Comparison of ENCODE assay signal across 9 cellular contexts in the genomic region with DNA sequence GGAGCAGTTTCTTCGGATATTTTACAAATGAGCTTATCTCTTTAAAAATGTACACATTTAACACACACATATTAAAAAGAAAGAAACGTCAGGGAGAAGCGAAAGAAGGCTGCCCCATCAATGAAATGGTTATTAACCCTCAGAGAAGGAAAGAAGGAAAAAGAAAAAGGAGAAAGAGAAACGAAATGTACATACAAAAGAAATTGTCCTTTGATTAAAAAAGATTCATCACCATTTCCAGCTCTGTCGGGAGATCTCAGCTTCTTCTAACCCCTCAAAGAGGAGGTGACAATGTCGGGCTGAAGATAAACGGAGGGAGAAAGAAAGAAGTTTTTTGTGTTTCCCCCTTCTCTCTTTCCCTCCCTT. TPM values are rescaled to one million over a fixed set of nuclear protein-coding genes. Genes with fewer than 3 reads are reported as not detected.
DNase-seq lines count a peak whose midpoint lies in the region; ATAC-seq and TF ChIP-seq lines count a peak whose summit lies in the region.
"Had no signal": no experiment of that assay in that cellular context is flagged by ENCODE, and none has a peak within 500 bp of the region (broad histone marks: within the 10 kb centered on the region; RNA-seq: fewer than 3 reads in every experiment).

No MANE protein-coding gene starts in this region.

- no peak overlapping the region for H3K27ac Mint-ChIP-seq in activated CD4-positive, alpha-beta T cell treated with anti-CD3 and anti-CD28 coated beads, Interleukin-2, amount 10 ng/mL, durations not matched to agents 24 days and 14 days

- no peaks in the 10 kb centered on the region for H3K36me3 Mint-ChIP-seq in activated CD4-positive, alpha-beta T cell treated with anti-CD3 and anti-CD28 coated beads, Interleukin-2, amount 10 ng/mL, durations not matched to agents 24 days and 14 days (ENCODE audit: low read depth)

- H3K9me3 Mint-ChIP-seq in activated CD4-positive, alpha-beta T cell treated with anti-CD3 and anti-CD28 coated beads, Interleukin-2, amount 10 ng/mL, durations not matched to agents 24 days and 14 days = no peaks in the 10 kb centered on the region

- no peak for TF ChIP-seq EP300 in suprapubic skin (IDR thresholded peaks at IDR 0.05)

- peak overlapping the region; percentile 78 for H3K27ac ChIP-seq in layer of hippocampus (ENCODE audit: low read depth, low read length)
- H3K27ac ChIP-seq in suprapubic skin = peak overlapping the region; percentile 96

- H3K4me1 ChIP-seq in adipocyte (ENCODE audit: control insufficient read depth, insufficient read depth, low read length) (peaks cover 24% of the 10 kb centered on the region), suprapubic skin (peaks cover 49% of the 10 kb centered on the region)

- peaks cover 60% of the 10 kb centered on the region for H3K27me3 Mint-ChIP-seq in activated CD4-positive, alpha-beta T cell treated with anti-CD3 and anti-CD28 coated beads, Interleukin-2, amount 10 ng/mL, durations not matched to agents 24 days and 14 days

- no peaks in the 10 kb centered on the region for H3K36me3 ChIP-seq in adipocyte (ENCODE audit: control insufficient read depth, insufficient read depth, low read length, severe bottlenecking)
- no peaks in the 10 kb centered on the region for H3K36me3 ChIP-seq in suprapubic skin

- H3K27me3 ChIP-seq in adipocyte (replicated peaks; ENCODE audit: control insufficient read depth, insufficient read depth, low read length) (no peaks in the 10 kb centered on the region), layer of hippocampus (ENCODE audit: control insufficient read depth, insufficient read depth, low read length) (no peaks in the 10 kb centered on the region), suprapubic skin (no peaks in the 10 kb centered on the region)

- no peak for ATAC-seq in HG03342 (IDR thresholded peaks at IDR 0.05; ENCODE audit: unreplicated experiment)
- ATAC-seq in HG03045 (IDR thresholded peaks at IDR 0.05; ENCODE audit: unreplicated experiment) = no peak
- ATAC-seq: K562 had no signal

- intact Hi-C loops in activated CD4-positive, alpha-beta T cell treated with anti-CD3 and anti-CD28 coated beads, Interleukin-2, amount 10 ng/mL, durations not matched to agents 24 days and 14 days (cut with micrococcal nuclease) = loop anchor here (2.0 to 5.0 kb wide), 2 partner anchors 127 to 132 kb away; a partner anchor contains a TSS

- WGBS in suprapubic skin = 0% methylated on average over 7 of the region's 7 CpGs

- H3K9ac ChIP-seq in adipocyte (ENCODE audit: low read length) = peak overlapping the region; percentile 97

- no peak for DNase-seq in activated CD4-positive, alpha-beta T cell treated with anti-CD3 and anti-CD28 coated beads, Interleukin-2, amount 10 ng/mL, durations not matched to agents 24 days and 14 days
- no peak for DNase-seq in activated CD4-positive, alpha-beta T cell treated with anti-CD3 and anti-CD28 coated beads, Interleukin-2, amount 50 U/mL, for 4 hours
- DNase-seq in adipocyte (ENCODE audit: low read depth) (peak; percentile 22), suprapubic skin (ENCODE audit: low spot score in 2 of 2) (no peak), DMS114 treated with DMSO at 0.1 percent for 48 hours (lab: John Stamatoyannopoulos, UW; ENCODE audit: unreplicated experiment) (no peak)

- H3K4me3 Mint-ChIP-seq in activated CD4-positive, alpha-beta T cell treated with anti-CD3 and anti-CD28 coated beads, Interleukin-2, amount 10 ng/mL, durations not matched to agents 24 days and 14 days = peak overlapping the region; percentile 88

- no peak for TF ChIP-seq POLR2A in suprapubic skin (IDR thresholded peaks at IDR 0.05)

- peak overlapping the region; percentile 99 for H3K4me3 ChIP-seq in adipocyte (ENCODE audit: low read length)
- H3K4me3 ChIP-seq in suprapubic skin = peak overlapping the region; percentile 75
- H3K4me3 ChIP-seq: K562 had no signal

- TF ChIP-seq CTCF in suprapubic skin (IDR thresholded peaks at IDR 0.05) = no peak

- peaks cover 28% of the 10 kb centered on the region for H3K4me1 Mint-ChIP-seq in activated CD4-positive, alpha-beta T cell treated with anti-CD3 and anti-CD28 coated beads, Interleukin-2, amount 10 ng/mL, durations not matched to agents 24 days and 14 days

- H3K9me3 ChIP-seq in adipocyte (ENCODE audit: control insufficient read depth, low read length) = no peaks in the 10 kb centered on the region
- H3K9me3 ChIP-seq in suprapubic skin = no peaks in the 10 kb centered on the region

RNA-seq across cellular contexts. Expression of a gene that starts 1.5 kb away (rescaled TPM):
- total RNA-seq in activated CD4-positive, alpha-beta T cell treated with anti-CD3 and anti-CD28 coated beads, Interleukin-2, amount 10 ng/mL, durations not matched to agents 24 days and 14 days = 1.7 and 1.9 TPM in 2 replicates
- 10 to 100 TPM; 38.3 to 95.3 (median 66.5) TPM for total RNA-seq in suprapubic skin

Comparison
In these comparisons a context has a peak if more than half of its experiments do, and no peak if none do; other contexts are left out.
1. RNA of a gene that starts 1.5 kb away (total RNA-seq): 38.3 to 95.3 TPM in suprapubic skin; 1.7 to 1.9 TPM in activated CD4-positive, alpha-beta T cell treated with anti-CD3 and anti-CD28 coated beads, Interleukin-2, amount 10 ng/mL, durations not matched to agents 24 days and 14 days; every median in the first group is over 10 times any median in the second.